Comparison of ENCODE assay signal across 7 cellular contexts in the genomic region with DNA sequence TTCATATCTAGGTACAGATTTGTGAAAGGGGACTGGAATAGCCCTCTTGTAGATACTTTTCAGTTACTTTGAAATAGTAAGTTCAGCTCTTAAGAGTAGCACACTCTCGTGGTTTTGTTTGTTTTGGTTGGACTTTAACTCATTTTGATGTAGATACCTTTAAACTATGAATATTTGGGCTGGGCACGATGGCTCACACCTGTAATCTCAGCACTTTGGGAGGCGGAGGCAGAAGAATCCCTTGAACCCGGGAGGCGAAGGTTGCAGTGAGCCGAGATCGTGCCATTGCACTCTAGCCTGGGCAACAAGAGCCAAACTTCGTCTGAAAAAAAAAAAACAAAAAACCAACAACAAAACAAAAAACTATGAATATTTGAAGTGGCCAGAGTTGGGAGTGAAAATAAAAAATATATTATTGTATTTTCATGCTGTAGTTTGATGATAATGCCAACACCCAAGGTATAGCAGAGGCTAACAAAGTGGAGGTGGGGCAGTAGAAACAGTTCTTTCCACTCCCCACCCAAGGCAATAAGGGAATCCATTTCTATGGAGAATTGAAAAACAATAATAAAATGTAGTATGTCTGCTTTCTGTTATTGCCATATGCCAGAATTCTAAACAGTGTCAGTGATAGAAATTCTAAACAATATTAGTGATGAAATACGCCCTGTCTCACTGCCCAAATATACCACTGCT. TPM values are rescaled to one million over a fixed set of nuclear protein-coding genes. Genes with fewer than 3 reads are reported as not detected.
A peak's percentile ranks its signal among the peaks of the same experiment; 100 is the strongest.
DNase-seq lines count a peak whose midpoint lies in the region; ATAC-seq and TF ChIP-seq lines count a peak whose summit lies in the region.

No MANE protein-coding gene starts in this region.

- H3K27ac Mint-ChIP-seq in activated B cell treated with CpG ODN at 0.5 μM for 24 hours: no peak overlapping the region

- peak overlapping the region; percentile 94 for H3K4me3 Mint-ChIP-seq in activated B cell treated with CpG ODN at 0.5 μM for 24 hours

- H3K27ac ChIP-seq in spleen: peak overlapping the region in 1 of 8 donors; percentile 98

- in situ Hi-C loops in HAP-1 (cut with MboI; ENCODE audit: low sequenced_read_pairs): loop anchor here (25.0 kb wide), 1 partner anchor 359 kb away; a partner anchor contains a TSS

- no peaks in the 10 kb centered on the region for H3K27me3 Mint-ChIP-seq in activated B cell treated with CpG ODN at 0.5 μM for 24 hours

- H3K36me3 ChIP-seq in HAP-1 (replicated peaks) (peaks cover 9% of the 10 kb centered on the region), iPS-15b (ENCODE audit: control insufficient read depth, insufficient read depth, low read length) (no peaks in the 10 kb centered on the region), spleen (peaks cover 0 to 25% (median 0%) of the 10 kb centered on the region in 6 donors)

- H3K27me3 ChIP-seq in HAP-1 (ENCODE audit: low read depth) (no peaks in the 10 kb centered on the region), iPS-15b (ENCODE audit: control insufficient read depth, insufficient read depth, low read length) (no peaks in the 10 kb centered on the region), spleen (replicated peaks in 1 of 7) (no peaks in the 10 kb centered on the region)

- CTCF ChIA-PET in activated B cell treated with CpG ODN at 0.5 μM for 24 hours (lab: Charles Lee): interaction anchor here (1.0 kb wide), 1 partner anchor 154 kb away, joined by 3 read pairs; no protein-coding TSS in a partner anchor

- ATAC-seq in activated B cell treated with CpG ODN at 0.5 μM for 24 hours (ENCODE audit: low read depth): no peak

- H3K4me3 ChIP-seq in HAP-1: peak overlapping the region; percentile 80
- peak overlapping the region; percentile 47 for H3K4me3 ChIP-seq in iPS-15b (ENCODE audit: low read depth, low read length)
- peak overlapping the region in 7 of 8 donors; percentile 64 to 94 (median 74) for H3K4me3 ChIP-seq in spleen

- TF ChIP-seq CTCF in activated B cell treated with CpG ODN at 0.5 μM for 24 hours (IDR thresholded peaks at IDR 0.05): no peak
- no peak for TF ChIP-seq CTCF in spleen (IDR thresholded peaks at IDR 0.05 in 8 of 11, conservative IDR thresholded peaks at IDR 0.05 in 3 of 11)

- 60 to 71% (median 61%) methylated on average over 9 of the region's 9 CpGs for whole genome bisulfite sequencing in spleen, 5 donors

- H3K9ac ChIP-seq in iPS-15b (ENCODE audit: low read depth, low read length): peak overlapping the region; percentile 32

- TF ChIP-seq POLR2A in spleen (IDR thresholded peaks at IDR 0.05): no peak

- H3K9me3 Mint-ChIP-seq in activated B cell treated with CpG ODN at 0.5 μM for 24 hours: no peaks in the 10 kb centered on the region

- H3K36me3 Mint-ChIP-seq in activated B cell treated with CpG ODN at 0.5 μM for 24 hours (ENCODE audit: low read depth): peaks cover 24% of the 10 kb centered on the region

- intact Hi-C loops in activated B cell treated with CpG ODN at 0.5 μM for 24 hours (cut with micrococcal nuclease): loop anchor here (1.0 to 10.0 kb wide), 3 partner anchors 9 to 1312 kb away; a partner anchor contains a TSS
- intact Hi-C loops in spleen (cut with DNase I; ENCODE audit: low total_unique reads): no loop called here

- H3K4me1 Mint-ChIP-seq in activated B cell treated with CpG ODN at 0.5 μM for 24 hours: peaks cover 42% of the 10 kb centered on the region

- POLR2A ChIA-PET in activated B cell treated with CpG ODN at 0.5 μM for 24 hours (lab: Charles Lee): no interaction called here

- no peaks in the 10 kb centered on the region for H3K9me3 ChIP-seq in HAP-1
- no peaks in the 10 kb centered on the region for H3K9me3 ChIP-seq in iPS-15b (ENCODE audit: control insufficient read depth, insufficient read depth, low read length)
- no peaks in the 10 kb centered on the region for H3K9me3 ChIP-seq in spleen

- peaks cover 23% of the 10 kb centered on the region for H3K4me1 ChIP-seq in HAP-1
- peaks cover 5% of the 10 kb centered on the region for H3K4me1 ChIP-seq in iPS-15b (ENCODE audit: control insufficient read depth, insufficient read depth, low read length)
- H3K4me1 ChIP-seq in spleen: peaks cover 14 to 69% (median 40%) of the 10 kb centered on the region in 6 donors

- no peak for DNase-seq in HAP-1 (ENCODE audit: low spot score in 2 of 2)
- no peak for DNase-seq in activated B cell treated with CpG ODN at 0.5 μM for 24 hours
- DNase-seq in spleen: no peak
- DNase-seq in ureter (ENCODE audit: low spot score): no peak
- DNase-seq in SK-N-DZ (ENCODE audit: low spot score): no peak
- no peak for DNase-seq in SKM-1 treated with dmso at 0.1 percent for 144 hours (lab: John Stamatoyannopoulos, UW; ENCODE audit: unreplicated experiment)

RNA-seq across cellular contexts. Expression of a gene that starts 1.7 kb away (rescaled TPM):
- total RNA-seq in activated B cell treated with CpG ODN at 0.5 μM for 24 hours (26.2 and 30.3 TPM in 2 replicates), spleen (10 to 100 TPM; 14.7 to 27.9 (median 22.5) TPM), ureter (32.7 TPM)
- 1 to 10 TPM; 4.6 to 7.4 (median 5.4) TPM for polyA plus RNA-seq in spleen
- 11.2 and 14.2 TPM in 2 replicates for polyA plus RNA-seq in SK-N-DZ (2014; cell fraction: cytosol; rRNA removed)
- polyA plus RNA-seq in SK-N-DZ (2014; cell fraction: nucleus; rRNA removed): 15.4 and 32.0 TPM in 2 replicates
